ENCODE assay signal across 20 cellular contexts in genomic region chr2:34731274-34731673, GRCh38.
"Had no signal": no experiment of that assay in that cellular context is flagged by ENCODE, and none has a peak within 500 bp of the region (broad histone marks: within the 10 kb centered on the region; RNA-seq: fewer than 3 reads in every experiment).

No MANE protein-coding gene starts in this region.

- ATAC-seq: esophagus mucosa; gastrocnemius medialis; heart right ventricle; left lobe of liver; natural killer cell; psoas muscle; right lobe of liver; stimulated activated memory B cell treated with anti-CD40 and anti-IgM and Interleukin-4, amounts not matched to agents 10 μg/mL and 1 μg/mL and 100 μg/mL, for 72 hours had no signal

- H3K36me3 ChIP-seq: gastrocnemius medialis, heart right ventricle, right lobe of liver, tibial artery, upper lobe of left lung, uterus had no signal

- H3K27ac Mint-ChIP-seq: mesothelial cell of epicardium; natural killer cell; stimulated activated memory B cell treated with anti-CD40 and anti-IgM and Interleukin-4, amounts not matched to agents 10 μg/mL and 1 μg/mL and 100 μg/mL, for 72 hours; stimulated activated naive CD8-positive, alpha-beta T cell treated with anti-CD3 and anti-CD28 coated beads, Interleukin-15, Interleukin-2, amounts not matched to agents 100 ng/mL and 50 ng/mL, for 24 hours had no signal

- H3K27me3 ChIP-seq: gastrocnemius medialis, heart right ventricle, right lobe of liver, tibial artery, upper lobe of left lung, uterus had no signal

- H3K4me1 ChIP-seq: gastrocnemius medialis, heart right ventricle, psoas muscle, right lobe of liver, tibial artery, upper lobe of left lung, uterus had no signal

- H3K27me3 Mint-ChIP-seq: stimulated activated memory B cell treated with anti-CD40 and anti-IgM and Interleukin-4, amounts not matched to agents 10 μg/mL and 1 μg/mL and 100 μg/mL, for 72 hours; stimulated activated naive CD8-positive, alpha-beta T cell treated with anti-CD3 and anti-CD28 coated beads, Interleukin-15, Interleukin-2, amounts not matched to agents 100 ng/mL and 50 ng/mL, for 24 hours had no signal

- H3K4me3 ChIP-seq: coronary artery, gastrocnemius medialis, heart right ventricle, psoas muscle, right lobe of liver, tibial artery, upper lobe of left lung, uterus had no signal

- H3K9me3 ChIP-seq: gastrocnemius medialis, heart right ventricle, psoas muscle, right lobe of liver, tibial artery, upper lobe of left lung, uterus had no signal

- H3K4me1 Mint-ChIP-seq: mesothelial cell of epicardium; natural killer cell; stimulated activated memory B cell treated with anti-CD40 and anti-IgM and Interleukin-4, amounts not matched to agents 10 μg/mL and 1 μg/mL and 100 μg/mL, for 72 hours had no signal

- H3K27ac ChIP-seq: coronary artery, gastrocnemius medialis, heart right ventricle, psoas muscle, right lobe of liver, tibial artery, upper lobe of left lung, uterus had no signal

- H3K9me3 Mint-ChIP-seq: mesothelial cell of epicardium; stimulated activated memory B cell treated with anti-CD40 and anti-IgM and Interleukin-4, amounts not matched to agents 10 μg/mL and 1 μg/mL and 100 μg/mL, for 72 hours had no signal

- DNase-seq: effector CD4-positive, alpha-beta T cell; gastrocnemius medialis; heart right ventricle; hypothalamus; kidney glomerular epithelial cell; mammary epithelial cell; natural killer cell; psoas muscle; retina; right lobe of liver; stimulated activated CD4-positive, alpha-beta T cell treated with anti-CD3 and anti-CD28 coated beads, Interleukin-4, amount 100 ng/mL, for 24 hours; tibial artery; upper lobe of left lung; uterus had no signal

- H3K36me3 Mint-ChIP-seq: mesothelial cell of epicardium; natural killer cell; stimulated activated memory B cell treated with anti-CD40 and anti-IgM and Interleukin-4, amounts not matched to agents 10 μg/mL and 1 μg/mL and 100 μg/mL, for 72 hours had no signal

- H3K4me3 Mint-ChIP-seq: mesothelial cell of epicardium; natural killer cell; stimulated activated memory B cell treated with anti-CD40 and anti-IgM and Interleukin-4, amounts not matched to agents 10 μg/mL and 1 μg/mL and 100 μg/mL, for 72 hours; stimulated activated naive CD8-positive, alpha-beta T cell treated with anti-CD3 and anti-CD28 coated beads, Interleukin-15, Interleukin-2, amounts not matched to agents 100 ng/mL and 50 ng/mL, for 24 hours had no signal
